In genomic region chr9:127803507-127804352, GRCh38 we compare ENCODE assay signal across 8 cellular contexts. TPM values are rescaled to one million over a fixed set of nuclear protein-coding genes. Genes with fewer than 3 reads are reported as not detected.
DNase-seq lines count a peak whose midpoint lies in the region; ATAC-seq, FAIRE-seq and TF ChIP-seq lines count a peak whose summit lies in the region.

No MANE protein-coding gene starts in this region.

- peaks cover 12% of the 10 kb centered on the region for H3K4me1 ChIP-seq in MM.1S (ENCODE audit: low read length)
- H3K4me1 ChIP-seq in keratinocyte (ENCODE audit: control insufficient read depth, extremely low read depth, insufficient read depth, low read length), result peaks cover 24% of the 10 kb centered on the region

- no peaks in the 10 kb centered on the region for H3K9me1 ChIP-seq in keratinocyte (ENCODE audit: control insufficient read depth, extremely low read depth, insufficient read depth, low read length)

- H3K79me2 ChIP-seq in MM.1S (ENCODE audit: low read length), result peaks cover 40% of the 10 kb centered on the region
- H3K79me2 ChIP-seq in keratinocyte (ENCODE audit: control insufficient read depth, insufficient read depth, low read length), result peaks cover 17% of the 10 kb centered on the region

- H3K4me2 ChIP-seq in MM.1S (ENCODE audit: low read depth, low read length), result peak overlapping the region; percentile 87
- H3K4me2 ChIP-seq in keratinocyte (ENCODE audit: control insufficient read depth, extremely low read depth, insufficient read depth, low read depth, low read length), result peak overlapping the region; percentile 93

- H3K9me3 ChIP-seq in MM.1S (replicated peaks; ENCODE audit: insufficient read depth, low read length) (no peaks in the 10 kb centered on the region), keratinocyte (ENCODE audit: control insufficient read depth, low read depth, low read length) (no peaks in the 10 kb centered on the region)

- H2AFZ ChIP-seq in MM.1S (ENCODE audit: low read length), result peak overlapping the region; percentile 65
- H2AFZ ChIP-seq in keratinocyte (ENCODE audit: control insufficient read depth, low read length), result peak overlapping the region; percentile 68

- H3K27me3 ChIP-seq in MM.1S (replicated peaks; ENCODE audit: insufficient read depth, low read length), result no peaks in the 10 kb centered on the region
- H3K27me3 ChIP-seq in keratinocyte (ENCODE audit: control insufficient read depth, extremely low read depth, insufficient read depth, low read length), result no peaks in the 10 kb centered on the region

- H3K9ac ChIP-seq in MM.1S (ENCODE audit: low read length) (peak overlapping the region; percentile 93), keratinocyte (ENCODE audit: control insufficient read depth, extremely low read depth, insufficient read depth, low read length) (peak overlapping the region; percentile 99)

- H3K4me3 ChIP-seq in GM12865 (ENCODE audit: low read depth, low read length), result peak overlapping the region; percentile 97
- peak overlapping the region; percentile 83 for H3K4me3 ChIP-seq in MM.1S (ENCODE audit: low read length)
- H3K4me3 ChIP-seq in astrocyte of the cerebellum (ENCODE audit: low read depth, low read length), result peak overlapping the region; percentile 89
- H3K4me3 ChIP-seq in keratinocyte (ENCODE audit: control insufficient read depth in 2 of 3, extremely low read depth in 1 of 3, insufficient read depth in 2 of 3, low read depth in 1 of 3, low read length in 3 of 3), result peak overlapping the region; percentile 58 to 97 (median 81)

- in situ Hi-C loops in astrocyte of the cerebellum (cut with HindIII; ENCODE audit: low sequenced_read_pairs), result no loop called here

- H3K36me3 ChIP-seq in MM.1S (replicated peaks; ENCODE audit: insufficient read depth, low read length) (no peaks in the 10 kb centered on the region; the same call in 1 of the 2 replicates), keratinocyte (ENCODE audit: control insufficient read depth in 2 of 2, extremely low read depth in 1 of 2, insufficient read depth in 2 of 2, low read length in 2 of 2) (peaks cover 25 to 32% of the 10 kb centered on the region in 2 experiments)

- H3K27ac ChIP-seq in MM.1S (ENCODE audit: low read length), result peak overlapping the region; percentile 75; the same call in 1 of the 2 replicates
- peak overlapping the region; percentile 99 for H3K27ac ChIP-seq in keratinocyte (ENCODE audit: control insufficient read depth, insufficient read depth, low read length)

- H3K9me2 ChIP-seq in MM.1S (replicated peaks; ENCODE audit: insufficient read depth, low read length), result no peaks in the 10 kb centered on the region

- FAIRE-seq in keratinocyte (lab: Jason Lieb, UNC), result peak; percentile 87

- dilution Hi-C loops in keratinocyte (cut with MboI; ENCODE audit: extremely low pct_ligation_motif_present, low sequenced_read_pairs), result no loop called here

- H4K20me1 ChIP-seq in MM.1S (ENCODE audit: insufficient read depth, low read length) (no peaks in the 10 kb centered on the region), keratinocyte (ENCODE audit: control insufficient read depth, extremely low read depth, insufficient read depth, low read length) (peaks cover 2% of the 10 kb centered on the region)

- H3F3A ChIP-seq in MM.1S (ENCODE audit: insufficient read depth, low read length), result peaks cover 8% of the 10 kb centered on the region

- DNase-seq in GM12865 (ENCODE audit: low read depth), result no peak
- peak; percentile 51 for DNase-seq in MM.1S
- DNase-seq in astrocyte of the cerebellum (ENCODE audit: low read depth), result no peak
- peak; percentile 60 for DNase-seq in keratinocyte (ENCODE audit: low read depth, low spot score)
- peak; percentile 37 for DNase-seq in stimulated activated naive CD8-positive, alpha-beta T cell treated with anti-CD3 and anti-CD28 coated beads, Interleukin-15, Interleukin-2, amounts not matched to agents 100 U/mL and 50 U/mL, for 24 hours
- no peak for DNase-seq in effector CD8-positive, alpha-beta T cell (lab: John Stamatoyannopoulos, UW)

- ATAC-seq in stimulated activated naive CD8-positive, alpha-beta T cell treated with anti-CD3 and anti-CD28 coated beads, Interleukin-15, Interleukin-2, amounts not matched to agents 100 U/mL and 50 U/mL, for 24 hours, result peak; percentile 6
- ATAC-seq in HG03565 (IDR thresholded peaks at IDR 0.05; ENCODE audit: unreplicated experiment), result no peak
- no peak for ATAC-seq in GM19035 (IDR thresholded peaks at IDR 0.05; ENCODE audit: unreplicated experiment)

- no peak for TF ChIP-seq CTCF in GM12865 (IDR thresholded peaks at IDR 0.05; ENCODE audit: insufficient read depth, low read depth, low read length, missing control alignments)
- no peak for TF ChIP-seq CTCF in MM.1S (IDR thresholded peaks at IDR 0.05; ENCODE audit: low read length)
- TF ChIP-seq CTCF in astrocyte of the cerebellum (IDR thresholded peaks at IDR 0.05; ENCODE audit: low read depth, low read length, missing control alignments), result no peak
- no peak for TF ChIP-seq CTCF in keratinocyte (optimal IDR thresholded peaks at IDR 0.05 in 1 of 3, IDR thresholded peaks at IDR 0.05 in 1 of 3, conservative IDR thresholded peaks at IDR 0.05 in 1 of 3; ENCODE audit: extremely low read depth in 1 of 3, insufficient read depth in 2 of 3, low read length in 3 of 3)

RNA-seq across cellular contexts. Expression of gene FPGS, which starts 1.0 kb away (rescaled TPM):
- polyA plus RNA-seq in keratinocyte, result 38.2 to 65.0 TPM (median 56.3 TPM) in 3 replicates
- 19.2 TPM for polyA plus RNA-seq in keratinocyte (2011; ENCODE audit: low read depth)
- polyA plus RNA-seq in keratinocyte (2011; cell fraction: cytosol; rRNA removed), result 42.2 and 62.6 TPM in 2 replicates
- polyA plus RNA-seq in keratinocyte (2011; cell fraction: nucleus; rRNA removed), result 83.1 and 97.6 TPM in 2 replicates
- 23.7 and 67.7 TPM in 2 replicates for polyA plus RNA-seq in keratinocyte (2012; ENCODE audit: low replicate concordance)
- polyA minus RNA-seq in keratinocyte, result 45.2 to 134 TPM (median 50.4 TPM) in 3 replicates
- polyA minus RNA-seq in keratinocyte (2011; cell fraction: cytosol; rRNA and poly(A)+ RNA removed), result 85.6 TPM
- polyA minus RNA-seq in keratinocyte (2011; cell fraction: nucleus; rRNA and poly(A)+ RNA removed), result 38.2 and 44.2 TPM in 2 replicates

RNA-seq across cellular contexts. Expression of gene CDK9, which starts 17.9 kb away (rescaled TPM):
- 39.0 to 100.0 TPM (median 47.8 TPM) in 3 replicates for polyA plus RNA-seq in keratinocyte
- polyA plus RNA-seq in keratinocyte (2011; ENCODE audit: low read depth), result 35.0 TPM
- 41.3 and 43.3 TPM in 2 replicates for polyA plus RNA-seq in keratinocyte (2011; cell fraction: cytosol; rRNA removed)
- polyA plus RNA-seq in keratinocyte (2011; cell fraction: nucleus; rRNA removed), result 66.7 and 69.1 TPM in 2 replicates
- polyA plus RNA-seq in keratinocyte (2012; ENCODE audit: low replicate concordance), result 49.0 and 57.9 TPM in 2 replicates
- polyA minus RNA-seq in keratinocyte, result 65.3 to 79.5 TPM (median 73.0 TPM) in 3 replicates
- polyA minus RNA-seq in keratinocyte (2011; cell fraction: cytosol; rRNA and poly(A)+ RNA removed), result 65.2 TPM
- polyA minus RNA-seq in keratinocyte (2011; cell fraction: nucleus; rRNA and poly(A)+ RNA removed), result 33.9 and 50.0 TPM in 2 replicates

RNA-seq across cellular contexts. Expression of gene SH2D3C, which starts 25.3 kb away (rescaled TPM):
- 0.12 to 0.21 TPM in 2 of 3 replicates, not detected in the other for polyA plus RNA-seq in keratinocyte
- polyA plus RNA-seq in keratinocyte (2011; ENCODE audit: low read depth), result not detected
- polyA plus RNA-seq in keratinocyte (2011; cell fraction: cytosol; rRNA removed), result 0.07 and 0.13 TPM in 2 replicates
- 0.06 and 0.27 TPM in 2 replicates for polyA plus RNA-seq in keratinocyte (2011; cell fraction: nucleus; rRNA removed)
- polyA plus RNA-seq in keratinocyte (2012; ENCODE audit: low replicate concordance), result 0.13 and 0.18 TPM in 2 replicates
- polyA minus RNA-seq in keratinocyte, result 0.16 TPM in 1 of 3 replicates, not detected in the others
- polyA minus RNA-seq in keratinocyte (2011; cell fraction: cytosol; rRNA and poly(A)+ RNA removed), result not detected
- polyA minus RNA-seq in keratinocyte (2011; cell fraction: nucleus; rRNA and poly(A)+ RNA removed), result not detected in 2 replicates

RNA-seq across cellular contexts. Expression of gene ENG, which starts 50.7 kb away (rescaled TPM):
- 0.22 to 0.86 TPM (median 0.33 TPM) in 3 replicates for polyA plus RNA-seq in keratinocyte
- polyA plus RNA-seq in keratinocyte (2011; ENCODE audit: low read depth), result not detected
- 0.39 and 0.68 TPM in 2 replicates for polyA plus RNA-seq in keratinocyte (2011; cell fraction: cytosol; rRNA removed)
- polyA plus RNA-seq in keratinocyte (2011; cell fraction: nucleus; rRNA removed), result 1.4 and 2.1 TPM in 2 replicates
- polyA plus RNA-seq in keratinocyte (2012; ENCODE audit: low replicate concordance), result 1.1 and 2.2 TPM in 2 replicates
- polyA minus RNA-seq in keratinocyte, result 0.26 to 3.7 TPM (median 0.54 TPM) in 3 replicates
- polyA minus RNA-seq in keratinocyte (2011; cell fraction: cytosol; rRNA and poly(A)+ RNA removed), result 1.2 TPM
- 1.3 and 1.6 TPM in 2 replicates for polyA minus RNA-seq in keratinocyte (2011; cell fraction: nucleus; rRNA and poly(A)+ RNA removed)

Comparison
In these comparisons a context has a peak if more than half of its experiments do, and no peak if none do; other contexts are left out.
1. DNase-seq: peak in MM.1S (single experiment), keratinocyte (single experiment) and stimulated activated naive CD8-positive, alpha-beta T cell treated with anti-CD3 and anti-CD28 coated beads, Interleukin-15, Interleukin-2, amounts not matched to agents 100 U/mL and 50 U/mL, for 24 hours (single experiment); none in GM12865 (single experiment), astrocyte of the cerebellum (single experiment) and effector CD8-positive, alpha-beta T cell (single experiment).
2. Peak in every context shown above with its lines, with median percentiles within 50 percentile points of each other: H3K4me3 ChIP-seq.